ENCODE assay signal across 1 cellular context in genomic region chr2:29394311-29394710, GRCh38.
TF ChIP-seq lines count a peak whose summit lies in the region.

No MANE protein-coding gene starts in this region.

TF ChIP-seq in H1, 55 proteins besides CTCF, POLR2A, EP300 and RAD21:
- 0 out of 2 replicates have a peak, but pooled peaks have one; percentile 34 for TF ChIP-seq TEAD4 (IDR thresholded peaks at IDR 0.05; ENCODE audit: low read depth, low read length)
- TF ChIP-seq TAF7 (optimal IDR thresholded peaks at IDR 0.05; ENCODE audit: borderline replicate concordance, low read depth, low read length), result no peak
- TF ChIP-seq KDM5A (IDR thresholded peaks at IDR 0.05; ENCODE audit: low read length), result no peak
- TF ChIP-seq CTBP2 (IDR thresholded peaks at IDR 0.05; ENCODE audit: borderline replicate concordance, insufficient read depth, insufficient read length, low read length), result peak; percentile 33
